Comparison of ENCODE assay signal across 21 cellular contexts in the genomic region with DNA sequence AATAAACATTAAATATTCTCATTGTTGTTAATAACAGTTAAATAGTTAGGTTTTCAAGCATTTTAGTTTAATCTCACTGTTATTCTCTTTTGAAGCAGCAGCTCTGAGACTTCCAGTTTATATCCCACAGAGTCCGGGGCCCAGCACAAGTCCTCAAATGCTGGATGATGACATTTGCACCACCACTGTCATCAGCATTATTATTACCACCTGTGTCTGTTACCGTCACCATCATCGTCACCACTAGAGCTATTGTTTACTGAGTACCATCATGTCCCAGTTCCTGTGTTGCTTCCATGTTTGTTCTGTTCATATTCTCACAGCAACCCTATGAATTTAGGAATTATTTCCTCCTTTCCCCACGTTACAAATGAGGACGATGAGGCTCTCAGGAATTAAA.
"Had no signal": no experiment of that assay in that cellular context is flagged by ENCODE, and none has a peak within 500 bp of the region (broad histone marks: within the 10 kb centered on the region; RNA-seq: fewer than 3 reads in every experiment).

No MANE protein-coding gene starts in this region.

- ATAC-seq: foreskin keratinocyte; stimulated activated naive CD8-positive, alpha-beta T cell treated with anti-CD3 and anti-CD28 coated beads, Interleukin-15, amount 100 ng/mL, for 72 hours had no signal

- H3K27me3 ChIP-seq: sigmoid colon, testis, transverse colon had no signal

- H3K36me3 ChIP-seq: sigmoid colon, transverse colon had no signal

- H3K36me3 Mint-ChIP-seq: naive B cell; stimulated activated naive B cell treated with anti-CD40 and anti-IgM and Interleukin-4, amounts not matched to agents 10 μg/mL and 1 μg/mL and 100 μg/mL, for 72 hours had no signal

- DNase-seq: dermis blood vessel endothelial cell; endodermal cell; erythroblast; foreskin keratinocyte; head of caudate nucleus; hippocampal formation; kidney glomerular epithelial cell; mesendoderm; naive B cell; posterior cingulate gyrus; sigmoid colon; stimulated activated CD4-positive, alpha-beta T cell treated with anti-CD3 and anti-CD28 coated beads, Interleukin-2, amount 100 ng/mL, for 24 hours; stimulated activated CD4-positive, alpha-beta T cell treated with anti-CD3 and anti-CD28 coated beads, Interleukin-4, amount 100 ng/mL, for 4 hours; stimulated activated naive B cell treated with anti-CD40 and anti-IgM and Interleukin-4, amounts not matched to agents 10 μg/mL and 1 μg/mL and 100 μg/mL, for 72 hours; stimulated activated naive CD8-positive, alpha-beta T cell treated with anti-CD3 and anti-CD28 coated beads, Interleukin-15, amount 100 ng/mL, for 72 hours; testis; transverse colon had no signal

- H3K27ac Mint-ChIP-seq: endodermal cell; naive B cell; stimulated activated naive B cell treated with anti-CD40 and anti-IgM and Interleukin-4, amounts not matched to agents 10 μg/mL and 1 μg/mL and 100 μg/mL, for 72 hours; stimulated activated naive CD8-positive, alpha-beta T cell treated with anti-CD3 and anti-CD28 coated beads, Interleukin-15, amount 100 ng/mL, for 72 hours had no signal

- FAIRE-seq: colon, endothelial cell of umbilical vein had no signal

- H3K27me3 Mint-ChIP-seq: naive B cell had no signal

- H3K9me3 ChIP-seq: sigmoid colon, testis, transverse colon had no signal

- H3K4me3 Mint-ChIP-seq: endodermal cell; naive B cell; nephron; stimulated activated naive B cell treated with anti-CD40 and anti-IgM and Interleukin-4, amounts not matched to agents 10 μg/mL and 1 μg/mL and 100 μg/mL, for 72 hours; stimulated activated naive CD8-positive, alpha-beta T cell treated with anti-CD3 and anti-CD28 coated beads, Interleukin-15, amount 100 ng/mL, for 72 hours had no signal

- H3K9me3 Mint-ChIP-seq: endodermal cell; naive B cell; nephron; stimulated activated naive CD8-positive, alpha-beta T cell treated with anti-CD3 and anti-CD28 coated beads, Interleukin-15, amount 100 ng/mL, for 72 hours had no signal

- H3K27ac ChIP-seq: foreskin keratinocyte, skin epidermis, testis, transverse colon had no signal

- H3K4me3 ChIP-seq: sigmoid colon, skin epidermis, testis, transverse colon had no signal

- H3K4me1 ChIP-seq: testis had no signal
